8 cellular contexts compared by ENCODE assay signal in genomic region chr19:3968556-3969434, GRCh38. TPM values are rescaled to one million over a fixed set of nuclear protein-coding genes. Genes with fewer than 3 reads are reported as not detected.
DNase-seq lines count a peak whose midpoint lies in the region; ATAC-seq, FAIRE-seq and TF ChIP-seq lines count a peak whose summit lies in the region.

No MANE protein-coding gene starts in this region.

- ATAC-seq in central memory CD8-positive, alpha-beta T cell (replicated peaks; ENCODE audit: extremely low read depth, poor library complexity, severe bottlenecking), result no peak
- no peak for ATAC-seq in GM18909 (IDR thresholded peaks at IDR 0.05; ENCODE audit: poor library complexity, unreplicated experiment)

- no peaks in the 10 kb centered on the region for H3K9me1 ChIP-seq in keratinocyte (ENCODE audit: control insufficient read depth, extremely low read depth, insufficient read depth, low read length)

- H3K79me2 ChIP-seq in keratinocyte (ENCODE audit: control insufficient read depth, insufficient read depth, low read length), result peaks cover 54% of the 10 kb centered on the region

- H3K36me3 ChIP-seq in keratinocyte (ENCODE audit: control insufficient read depth in 2 of 2, extremely low read depth in 1 of 2, insufficient read depth in 2 of 2, low read length in 2 of 2), result peaks cover 25 to 28% of the 10 kb centered on the region in 2 experiments

- H3K27ac Mint-ChIP-seq in central memory CD8-positive, alpha-beta T cell (ENCODE audit: low read depth), result no peak overlapping the region

- peak overlapping the region; percentile 94 for H3K27ac ChIP-seq in keratinocyte (ENCODE audit: control insufficient read depth, insufficient read depth, low read length)

- H3K4me1 ChIP-seq in keratinocyte (ENCODE audit: control insufficient read depth, extremely low read depth, insufficient read depth, low read length), result peaks cover 22% of the 10 kb centered on the region

- no peaks in the 10 kb centered on the region for H3K9me3 Mint-ChIP-seq in central memory CD8-positive, alpha-beta T cell

- H3K4me1 Mint-ChIP-seq in central memory CD8-positive, alpha-beta T cell, result peaks cover 23% of the 10 kb centered on the region

- peak overlapping the region; percentile 89 for H3K4me3 Mint-ChIP-seq in central memory CD8-positive, alpha-beta T cell

- no peaks in the 10 kb centered on the region for H3K27me3 ChIP-seq in keratinocyte (ENCODE audit: control insufficient read depth, extremely low read depth, insufficient read depth, low read length)

- no peak overlapping the region for H2AFZ ChIP-seq in keratinocyte (ENCODE audit: control insufficient read depth, low read length)

- H3K4me2 ChIP-seq in keratinocyte (ENCODE audit: control insufficient read depth, extremely low read depth, insufficient read depth, low read depth, low read length), result peak overlapping the region; percentile 95

- peak overlapping the region; percentile 46 to 93 (median 79) for H3K4me3 ChIP-seq in keratinocyte (ENCODE audit: control insufficient read depth in 2 of 3, extremely low read depth in 1 of 3, insufficient read depth in 2 of 3, low read depth in 1 of 3, low read length in 3 of 3)

- H3K9ac ChIP-seq in keratinocyte (ENCODE audit: control insufficient read depth, extremely low read depth, insufficient read depth, low read length), result peak overlapping the region; percentile 85

- TF ChIP-seq CTCF in keratinocyte (optimal IDR thresholded peaks at IDR 0.05 in 1 of 3, IDR thresholded peaks at IDR 0.05 in 1 of 3, conservative IDR thresholded peaks at IDR 0.05 in 1 of 3; ENCODE audit: extremely low read depth in 1 of 3, insufficient read depth in 2 of 3, low read length in 3 of 3), result no peak

- dilution Hi-C loops in keratinocyte (cut with MboI; ENCODE audit: extremely low pct_ligation_motif_present, low sequenced_read_pairs), result no loop called here

- peak; percentile 77 for FAIRE-seq in keratinocyte (lab: Jason Lieb, UNC)

- H4K20me1 ChIP-seq in keratinocyte (ENCODE audit: control insufficient read depth, extremely low read depth, insufficient read depth, low read length), result peaks cover 28% of the 10 kb centered on the region

- no peaks in the 10 kb centered on the region for H3K27me3 Mint-ChIP-seq in central memory CD8-positive, alpha-beta T cell

- H3K9me3 ChIP-seq in keratinocyte (ENCODE audit: control insufficient read depth, low read depth, low read length), result no peaks in the 10 kb centered on the region

- DNase-seq in NCI-H1694 (lab: John Stamatoyannopoulos, UW) (peak; percentile 4), NCI-H1694 treated with DMSO at 0.1 percent for 48 hours (lab: John Stamatoyannopoulos, UW) (no peak), NCI-H226 (peak; percentile 99), keratinocyte (ENCODE audit: low read depth, low spot score) (peak; percentile 78), smooth muscle cell of the brain vasculature (ENCODE audit: low read depth, low spot score) (peak; percentile 94)
- DNase-seq in central memory CD8-positive, alpha-beta T cell (ENCODE audit: low spot score in 2 of 2), result no peak
- DNase-seq in stimulated activated CD4-positive, alpha-beta T cell treated with anti-CD3 and anti-CD28 coated beads, Interleukin-2, amount 100 ng/mL, for 48 hours, result no peak

- peaks cover 31% of the 10 kb centered on the region for H3K36me3 Mint-ChIP-seq in central memory CD8-positive, alpha-beta T cell (ENCODE audit: insufficient read depth)

RNA-seq across cellular contexts. Expression of gene DAPK3, which starts 2.1 kb away (rescaled TPM):
- polyA plus RNA-seq in keratinocyte, result 57.3 to 94.7 TPM (median 60.8 TPM) in 3 replicates
- 89.3 TPM for polyA plus RNA-seq in keratinocyte (2011; ENCODE audit: low read depth)
- 60.2 and 106 TPM in 2 replicates for polyA plus RNA-seq in keratinocyte (2011; cell fraction: cytosol; rRNA removed)
- polyA plus RNA-seq in keratinocyte (2011; cell fraction: nucleus; rRNA removed), result 129 and 173 TPM in 2 replicates
- 70.8 and 89.7 TPM in 2 replicates for polyA plus RNA-seq in keratinocyte (2012; ENCODE audit: low replicate concordance)
- 48.0 to 162 TPM (median 77.5 TPM) in 3 replicates for polyA minus RNA-seq in keratinocyte
- polyA minus RNA-seq in keratinocyte (2011; cell fraction: cytosol; rRNA and poly(A)+ RNA removed), result 104 TPM
- polyA minus RNA-seq in keratinocyte (2011; cell fraction: nucleus; rRNA and poly(A)+ RNA removed), result 78.9 and 95.9 TPM in 2 replicates

RNA-seq across cellular contexts. Expression of gene EEF2, which starts 16.5 kb away (rescaled TPM):
- polyA plus RNA-seq in keratinocyte, result 884 to 1,193 TPM (median 1,022 TPM) in 3 replicates
- polyA plus RNA-seq in keratinocyte (2011; ENCODE audit: low read depth), result 6,584 TPM
- polyA plus RNA-seq in keratinocyte (2011; cell fraction: cytosol; rRNA removed), result 621 and 1,440 TPM in 2 replicates
- polyA plus RNA-seq in keratinocyte (2011; cell fraction: nucleus; rRNA removed), result 422 and 581 TPM in 2 replicates
- 2,384 and 2,702 TPM in 2 replicates for polyA plus RNA-seq in keratinocyte (2012; ENCODE audit: low replicate concordance)
- 880 to 1,449 TPM (median 1,221 TPM) in 3 replicates for polyA minus RNA-seq in keratinocyte
- 2,791 TPM for polyA minus RNA-seq in keratinocyte (2011; cell fraction: cytosol; rRNA and poly(A)+ RNA removed)
- polyA minus RNA-seq in keratinocyte (2011; cell fraction: nucleus; rRNA and poly(A)+ RNA removed), result 560 and 618 TPM in 2 replicates

RNA-seq across cellular contexts. Expression of gene NMRK2, which starts 35.9 kb away (rescaled TPM):
- not detected in 3 replicates for polyA plus RNA-seq in keratinocyte
- polyA plus RNA-seq in keratinocyte (2011; ENCODE audit: low read depth), result not detected
- not detected in 2 replicates for polyA plus RNA-seq in keratinocyte (2011; cell fraction: cytosol; rRNA removed)
- not detected in 2 replicates for polyA plus RNA-seq in keratinocyte (2011; cell fraction: nucleus; rRNA removed)
- 0.38 TPM in 1 of 2 replicates, not detected in the other for polyA plus RNA-seq in keratinocyte (2012; ENCODE audit: low replicate concordance)
- polyA minus RNA-seq in keratinocyte, result not detected in 3 replicates
- polyA minus RNA-seq in keratinocyte (2011; cell fraction: cytosol; rRNA and poly(A)+ RNA removed), result not detected
- not detected in 2 replicates for polyA minus RNA-seq in keratinocyte (2011; cell fraction: nucleus; rRNA and poly(A)+ RNA removed)

RNA-seq across cellular contexts. Expression of gene PIAS4, which starts 38.7 kb away (rescaled TPM):
- 6.1 to 11.4 TPM (median 7.5 TPM) in 3 replicates for polyA plus RNA-seq in keratinocyte
- polyA plus RNA-seq in keratinocyte (2011; ENCODE audit: low read depth), result 18.7 TPM
- 6.4 and 13.1 TPM in 2 replicates for polyA plus RNA-seq in keratinocyte (2011; cell fraction: cytosol; rRNA removed)
- polyA plus RNA-seq in keratinocyte (2011; cell fraction: nucleus; rRNA removed), result 12.7 and 17.1 TPM in 2 replicates
- 20.0 and 20.7 TPM in 2 replicates for polyA plus RNA-seq in keratinocyte (2012; ENCODE audit: low replicate concordance)
- polyA minus RNA-seq in keratinocyte, result 7.4 to 42.2 TPM (median 7.6 TPM) in 3 replicates
- polyA minus RNA-seq in keratinocyte (2011; cell fraction: cytosol; rRNA and poly(A)+ RNA removed), result 7.7 TPM
- 8.4 and 9.0 TPM in 2 replicates for polyA minus RNA-seq in keratinocyte (2011; cell fraction: nucleus; rRNA and poly(A)+ RNA removed)

Comparison
In these comparisons a context has a peak if more than half of its experiments do, and no peak if none do; other contexts are left out.
1. DNase-seq: peak in NCI-H1694 (single experiment), NCI-H226 (single experiment), keratinocyte (single experiment) and smooth muscle cell of the brain vasculature (single experiment); none in NCI-H1694 treated with DMSO at 0.1 percent for 48 hours (single experiment), central memory CD8-positive, alpha-beta T cell (0 of 2) and stimulated activated CD4-positive, alpha-beta T cell treated with anti-CD3 and anti-CD28 coated beads, Interleukin-2, amount 100 ng/mL, for 48 hours (0 of 2).